Comparison of ENCODE assay signal across 1 cellular context in genomic region chr12:119998471-119999245, GRCh38.
TF ChIP-seq lines count a peak whose summit lies in the region.

No MANE protein-coding gene starts in this region.

TF ChIP-seq in HepG2, 621 proteins besides CTCF, POLR2A, EP300 and RAD21 (continued from another document):
- TF ChIP-seq, protein P1, sequence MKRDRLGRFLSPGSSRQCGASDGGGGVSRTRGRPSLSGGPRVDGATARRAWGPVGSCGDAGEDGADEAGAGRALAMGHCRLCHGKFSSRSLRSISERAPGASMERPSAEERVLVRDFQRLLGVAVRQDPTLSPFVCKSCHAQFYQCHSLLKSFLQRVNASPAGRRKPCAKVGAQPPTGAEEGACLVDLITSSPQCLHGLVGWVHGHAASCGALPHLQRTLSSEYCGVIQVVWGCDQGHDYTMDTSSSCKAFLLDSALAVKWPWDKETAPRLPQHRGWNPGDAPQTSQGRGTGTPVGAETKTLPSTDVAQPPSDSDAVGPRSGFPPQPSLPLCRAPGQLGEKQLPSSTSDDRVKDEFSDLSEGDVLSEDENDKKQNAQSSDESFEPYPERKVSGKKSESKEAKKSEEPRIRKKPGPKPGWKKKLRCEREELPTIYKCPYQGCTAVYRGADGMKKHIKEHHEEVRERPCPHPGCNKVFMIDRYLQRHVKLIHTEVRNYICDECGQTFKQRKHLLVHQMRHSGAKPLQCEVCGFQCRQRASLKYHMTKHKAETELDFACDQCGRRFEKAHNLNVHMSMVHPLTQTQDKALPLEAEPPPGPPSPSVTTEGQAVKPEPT (CRISPR knock-in tag; IDR thresholded peaks at IDR 0.05; ENCODE audit: low read depth) = no peak
- TF ChIP-seq ZBTB1 (CRISPR knock-in tag; IDR thresholded peaks at IDR 0.05; ENCODE audit: borderline replicate concordance) (no peak), ZNF329 (CRISPR knock-in tag; IDR thresholded peaks at IDR 0.05; ENCODE audit: low read depth) (no peak), RFX3 (CRISPR knock-in tag; IDR thresholded peaks at IDR 0.05) (no peak), ZNF30 (CRISPR knock-in tag; IDR thresholded peaks at IDR 0.05) (no peak), ATF1 (CRISPR knock-in tag; IDR thresholded peaks at IDR 0.05) (no peak)
- TF ChIP-seq, protein P2, sequence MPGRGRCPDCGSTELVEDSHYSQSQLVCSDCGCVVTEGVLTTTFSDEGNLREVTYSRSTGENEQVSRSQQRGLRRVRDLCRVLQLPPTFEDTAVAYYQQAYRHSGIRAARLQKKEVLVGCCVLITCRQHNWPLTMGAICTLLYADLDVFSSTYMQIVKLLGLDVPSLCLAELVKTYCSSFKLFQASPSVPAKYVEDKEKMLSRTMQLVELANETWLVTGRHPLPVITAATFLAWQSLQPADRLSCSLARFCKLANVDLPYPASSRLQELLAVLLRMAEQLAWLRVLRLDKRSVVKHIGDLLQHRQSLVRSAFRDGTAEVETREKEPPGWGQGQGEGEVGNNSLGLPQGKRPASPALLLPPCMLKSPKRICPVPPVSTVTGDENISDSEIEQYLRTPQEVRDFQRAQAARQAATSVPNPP (CRISPR knock-in tag; IDR thresholded peaks at IDR 0.05) = no peak
TF ChIP-seq in HepG2: peak in this region for 0.
